In genomic region chr13:108786578-108787100, GRCh38 we compare ENCODE assay signal across 23 cellular contexts.
A peak's percentile ranks its signal among the peaks of the same experiment; 100 is the strongest.
DNase-seq lines count a peak whose midpoint lies in the region; ATAC-seq, FAIRE-seq and TF ChIP-seq lines count a peak whose summit lies in the region.
"Had no signal": no experiment of that assay in that cellular context is flagged by ENCODE, and none has a peak within 500 bp of the region (broad histone marks: within the 10 kb centered on the region; RNA-seq: fewer than 3 reads in every experiment).

No MANE protein-coding gene starts in this region.

- H4K20me1 ChIP-seq in K562 (replicated peaks; ENCODE audit: control insufficient read depth, insufficient read depth, low read length) (no peaks in the 10 kb centered on the region), neural progenitor cell (ENCODE audit: low read depth) (no peaks in the 10 kb centered on the region)
- H4K20me1 ChIP-seq: BLaER1 had no signal

- H2AFZ ChIP-seq in K562 (ENCODE audit: low read depth, low read length) (no peak overlapping the region), neural progenitor cell (replicated peaks) (peak overlapping the region; percentile 18)
- H2AFZ ChIP-seq: GM23248 had no signal

- no peaks in the 10 kb centered on the region; the same call in 2 of the 3 replicates for H3K79me2 ChIP-seq in K562 (ENCODE audit: control insufficient read depth, insufficient read depth, low read length)
- no peaks in the 10 kb centered on the region for H3K79me2 ChIP-seq in neural progenitor cell (ENCODE audit: low read depth)

- DNase-seq in H54 (ENCODE audit: insufficient read length, low spot score) (no peak), NCI-H1105 (lab: John Stamatoyannopoulos, UW) (peak; percentile 16), K562 (ENCODE audit: extremely low read depth in 1 of 4, low spot score in 3 of 4) (no peak), neural progenitor cell (ENCODE audit: low spot score) (peak; percentile 20), NCI-H774 (lab: John Stamatoyannopoulos, UW) (no peak), germinal center (ENCODE audit: low spot score) (no peak)
- DNase-seq: ACHN; Caco-2; CD4-positive, alpha-beta T cell; DMS 273 treated with DMSO at 0.1 percent for 48 hours; DMS79 treated with DMSO at 0.1 percent for 48 hours; GM23248; Kasumi-1; NCI-H1417 treated with DMSO at 0.1 percent for 48 hours; NCI-H187; NCI-H510A; OCI-M1; SJCRH30; SW 1271 had no signal

- no peaks in the 10 kb centered on the region for H3K27me3 ChIP-seq in K562 (ENCODE audit: control insufficient read depth in 2 of 2, insufficient read depth in 2 of 2, low read length in 2 of 2)
- H3K27me3 ChIP-seq in neural progenitor cell, result no peaks in the 10 kb centered on the region
- H3K27me3 ChIP-seq: BLaER1, SJCRH30 had no signal

- no peak overlapping the region for H3K9ac ChIP-seq in K562 (ENCODE audit: insufficient read depth in 1 of 2, low read depth in 2 of 2, low read length in 2 of 2)
- H3K9ac ChIP-seq in neural progenitor cell, result no peak overlapping the region
- H3K9ac ChIP-seq: BLaER1, GM23248 had no signal

- BruUV-seq in K562 (replicated peaks; lab: Mats Ljungman, UMichigan), result no TSS peak

- no peaks in the 10 kb centered on the region for H3F3A ChIP-seq in neural progenitor cell (ENCODE audit: low read depth)

- H3K4me1 Mint-ChIP-seq in neural progenitor cell, result peaks cover 15% of the 10 kb centered on the region

- H3K4me3 ChIP-seq in K562, result no peak overlapping the region
- H3K4me3 ChIP-seq in neural progenitor cell, result no peak overlapping the region
- H3K4me3 ChIP-seq: BLaER1, GM23248, SJCRH30 had no signal

- CTCF ChIA-PET in K562 (lab: Yijun Ruan, JAX; ENCODE audit: low intra/inter-chr PET ratio), result no interaction called here

- intact Hi-C loops in K562 (cut with micrococcal nuclease), result no loop called here

- H3K27me3 Mint-ChIP-seq in neural progenitor cell (ENCODE audit: insufficient read depth, low read depth), result no peaks in the 10 kb centered on the region

- in situ Hi-C loops in K562 (cut with MboI), result no loop called here

- 70% methylated on average over 10 of the region's 10 CpGs for WGBS in K562 (ENCODE audit: insufficient coverage, low coverage, missing lambda C conversion rate)

- no peak for TF ChIP-seq RAD21 in K562 (CRISPR knock-in tag; conservative IDR thresholded peaks at IDR 0.05 in 1 of 2, IDR thresholded peaks at IDR 0.05 in 1 of 2)

- H3K4me1 ChIP-seq in K562 (replicated peaks in 1 of 2; ENCODE audit: control insufficient read depth in 2 of 2, insufficient read depth in 2 of 2, low read length in 2 of 2), result peaks cover 0 to 2% of the 10 kb centered on the region in 2 experiments; a peak in 2 of 5 replicates
- H3K4me1 ChIP-seq in neural progenitor cell, result peaks cover 11% of the 10 kb centered on the region
- H3K4me1 ChIP-seq: BLaER1, Caco-2, SJCRH30 had no signal

- no peak for TF ChIP-seq CTCF in K562 (IDR thresholded peaks at IDR 0.05 in 2 of 3, conservative IDR thresholded peaks at IDR 0.05 in 1 of 3; ENCODE audit: insufficient read depth in 2 of 3, low read depth in 1 of 3, low read length in 3 of 3)
- TF ChIP-seq CTCF in neural progenitor cell (IDR thresholded peaks at IDR 0.05), result no peak

- H3K27ac ChIP-seq in K562 (ENCODE audit: extremely low read depth, low read depth, low read length) (no peak overlapping the region), neural progenitor cell (no peak overlapping the region)
- H3K27ac ChIP-seq: BLaER1, GM23248, SJCRH30 had no signal

- peaks cover 2% of the 10 kb centered on the region; the same call in 1 of the 2 replicates for H3K9me3 ChIP-seq in K562 (replicated peaks; ENCODE audit: control insufficient read depth, insufficient read depth, low read depth, low read length)
- no peaks in the 10 kb centered on the region for H3K9me3 ChIP-seq in neural progenitor cell (ENCODE audit: low read depth)
- H3K9me3 ChIP-seq: SJCRH30 had no signal

- peaks cover 8% of the 10 kb centered on the region for H3K36me3 Mint-ChIP-seq in neural progenitor cell

- H3K4me2 ChIP-seq in K562 (ENCODE audit: insufficient read depth, low read length) (no peak overlapping the region), neural progenitor cell (peak overlapping the region; percentile 15)
- H3K4me2 ChIP-seq: BLaER1 had no signal

- POLR2A ChIA-PET in K562 (lab: Yijun Ruan, JAX), result no interaction called here

- no peak for TF ChIP-seq EP300 in K562 (IDR thresholded peaks at IDR 0.05; ENCODE audit: low read length)

- ATAC-seq in K562, result no peak
- no peak for ATAC-seq in GM19328 (IDR thresholded peaks at IDR 0.05; ENCODE audit: unreplicated experiment)

- H3K4me3 Mint-ChIP-seq in neural progenitor cell, result no peak overlapping the region
- H3K4me3 Mint-ChIP-seq: CD4-positive, alpha-beta T cell had no signal

- no peaks in the 10 kb centered on the region for H3K9me1 ChIP-seq in K562 (ENCODE audit: control insufficient read depth, insufficient read depth, low read length)

- no peak overlapping the region for H3K27ac Mint-ChIP-seq in neural progenitor cell
- H3K27ac Mint-ChIP-seq: CD4-positive, alpha-beta T cell had no signal

- H3K9me3 Mint-ChIP-seq in neural progenitor cell, result peaks cover 15% of the 10 kb centered on the region
- H3K9me3 Mint-ChIP-seq: CD4-positive, alpha-beta T cell had no signal

- H3K36me3 ChIP-seq in K562 (ENCODE audit: control insufficient read depth, insufficient read depth, low read length) (peaks cover 10% of the 10 kb centered on the region; the same call in 1 of the 3 replicates), neural progenitor cell (no peaks in the 10 kb centered on the region)
- H3K36me3 ChIP-seq: BLaER1, SJCRH30 had no signal

- peak; percentile 41 for FAIRE-seq in H54 (lab: Jason Lieb, UNC)
- no peak for FAIRE-seq in K562 (lab: Jason Lieb, UNC)
- FAIRE-seq: GM12891, RCC 7860 had no signal

- TF ChIP-seq POLR2A in H54 (IDR thresholded peaks at IDR 0.05; ENCODE audit: low read depth, low read length) (no peak), K562 (conservative IDR thresholded peaks at IDR 0.05) (no peak)

TF ChIP-seq in K562, 482 proteins besides CTCF, POLR2A, EP300 and RAD21:
- TF ChIP-seq PYGO2 (tag; IDR thresholded peaks at IDR 0.05) (no peak), NFIC (IDR thresholded peaks at IDR 0.05) (peak; percentile 62), PHB2 (IDR thresholded peaks at IDR 0.05; ENCODE audit: low read depth) (no peak), NR2C2 (CRISPR knock-in tag; IDR thresholded peaks at IDR 0.05) (no peak), NR2C2 (tag; IDR thresholded peaks at IDR 0.05) (no peak), E2F8 (IDR thresholded peaks at IDR 0.05; ENCODE audit: low read depth, partially characterized antibody) (no peak)

Comparison
In these comparisons a context has a peak if more than half of its experiments do, and no peak if none do; other contexts are left out.
1. DNase-seq: peak in NCI-H1105 (single experiment) and neural progenitor cell (single experiment); none in H54 (single experiment), K562 (0 of 4), NCI-H774 (single experiment) and germinal center (single experiment).